Comparison of ENCODE assay signal across 13 cellular contexts in the genomic region with DNA sequence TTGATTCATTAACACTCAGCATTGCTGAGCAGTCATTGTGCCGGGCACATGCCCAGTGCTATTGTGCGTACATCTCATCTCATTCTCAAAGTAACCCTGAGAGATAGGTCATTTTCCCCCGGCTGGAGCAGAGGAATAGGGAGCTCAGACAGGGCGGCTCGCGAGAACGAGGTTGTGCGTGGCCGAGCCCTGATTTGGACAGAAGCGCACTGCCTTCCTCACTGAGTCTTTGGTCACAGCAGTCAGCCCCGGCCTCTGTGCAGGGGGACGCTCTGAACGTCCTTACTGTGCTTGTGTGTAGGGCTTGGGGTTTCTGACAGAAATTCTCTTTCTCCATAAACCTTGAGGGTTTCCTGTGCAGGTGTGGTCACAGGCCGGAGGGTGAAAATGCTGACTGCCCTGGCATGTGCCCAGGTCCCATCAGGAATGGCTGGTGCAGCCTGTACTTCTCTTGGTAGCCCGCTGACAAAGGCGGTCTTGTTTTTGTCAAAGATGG. TPM values are rescaled to one million over a fixed set of nuclear protein-coding genes. Genes with fewer than 3 reads are reported as not detected.
A peak's percentile ranks its signal among the peaks of the same experiment; 100 is the strongest.
DNase-seq lines count a peak whose midpoint lies in the region; ATAC-seq and TF ChIP-seq lines count a peak whose summit lies in the region.
"Had no signal": no experiment of that assay in that cellular context is flagged by ENCODE, and none has a peak within 500 bp of the region (broad histone marks: within the 10 kb centered on the region; RNA-seq: fewer than 3 reads in every experiment).

No MANE protein-coding gene starts in this region.

- no peak overlapping the region for H3K27ac ChIP-seq in mammary epithelial cell (ENCODE audit: insufficient read depth, low read depth, low read length)
- peak overlapping the region; percentile 47 for H3K27ac ChIP-seq in temporal lobe (ENCODE audit: low read depth, low read length)
- H3K27ac ChIP-seq: colonic mucosa had no signal

- H3K4me3 ChIP-seq in mammary epithelial cell (replicated peaks in 1 of 3; ENCODE audit: insufficient read depth in 1 of 3, low read depth in 2 of 3, low read length in 3 of 3): no peak overlapping the region
- H3K4me3 ChIP-seq: colonic mucosa had no signal

- DNase-seq in MCF 10A (ENCODE audit: unreplicated experiment): no peak
- DNase-seq in mammary epithelial cell: no peak
- DNase-seq in activated T-helper 2 cell treated with anti-CD3 and anti-CD28 coated beads, Interferon-gamma antibody, Interleukin-2, Interleukin-4, amounts not matched to agents 10 μg/mL and 5 μg/mL and 100 μg/mL, durations not matched to agents 14 hours and 24 hours and 36 hours (ENCODE audit: low spot score): no peak
- peak; percentile 34 for DNase-seq in left lobe of liver (ENCODE audit: low spot score)
- no peak for DNase-seq in erythroblast (lab: John Stamatoyannopoulos, UW)
- DNase-seq: colonic mucosa; MV-4-11; NCI-H524; stimulated activated CD8-positive, alpha-beta memory T cell treated with anti-CD3 and anti-CD28 coated beads, Interleukin-4, amount 100 ng/mL, for 48 hours had no signal

- peaks cover 41% of the 10 kb centered on the region for H3K36me3 Mint-ChIP-seq in MCF 10A (ENCODE audit: insufficient read depth, unreplicated experiment)
- H3K36me3 Mint-ChIP-seq in activated T-helper 2 cell treated with anti-CD3 and anti-CD28 coated beads, Interferon-gamma antibody, Interleukin-2, Interleukin-4, amounts not matched to agents 10 μg/mL and 5 μg/mL and 100 μg/mL, durations not matched to agents 14 hours and 24 hours and 36 hours (ENCODE audit: low read depth): peaks cover 78% of the 10 kb centered on the region

- no peaks in the 10 kb centered on the region for H3K36me3 ChIP-seq in mammary epithelial cell (ENCODE audit: insufficient read depth, low read length)

- H3K4me1 ChIP-seq in mammary epithelial cell (ENCODE audit: insufficient read depth, low read length): no peaks in the 10 kb centered on the region
- H3K4me1 ChIP-seq: colonic mucosa had no signal

- H2AFZ ChIP-seq in mammary epithelial cell (ENCODE audit: low read depth, low read length): no peak overlapping the region

- H3K9me3 Mint-ChIP-seq in MCF 10A (ENCODE audit: unreplicated experiment): no peaks in the 10 kb centered on the region
- H3K9me3 Mint-ChIP-seq in activated T-helper 2 cell treated with anti-CD3 and anti-CD28 coated beads, Interferon-gamma antibody, Interleukin-2, Interleukin-4, amounts not matched to agents 10 μg/mL and 5 μg/mL and 100 μg/mL, durations not matched to agents 14 hours and 24 hours and 36 hours: peaks cover 8% of the 10 kb centered on the region

- CTCF ChIA-PET in MCF 10A (lab: Yijun Ruan, JAX): interaction anchor here (0.6 kb wide), 2 partner anchors 159 to 160 kb away, joined by 3 to 5 read pairs; no protein-coding TSS in a partner anchor
- CTCF ChIA-PET in mammary epithelial cell (lab: Charles Lee; ENCODE audit: low non-redundant PET): no interaction called here

- H3K79me2 ChIP-seq in mammary epithelial cell (ENCODE audit: insufficient read depth, low read length): peaks cover 45% of the 10 kb centered on the region

- TF ChIP-seq CTCF in MCF 10A (IDR thresholded peaks at IDR 0.05; ENCODE audit: unreplicated experiment): no peak
- no peak for TF ChIP-seq CTCF in mammary epithelial cell (conservative IDR thresholded peaks at IDR 0.05 in 1 of 2, IDR thresholded peaks at IDR 0.05 in 1 of 2; ENCODE audit: extremely low read depth in 1 of 2, insufficient read depth in 1 of 2, low read depth in 1 of 2, low read length in 2 of 2)

- no peak for ATAC-seq in left lobe of liver
- no peak for ATAC-seq in HG03135 (IDR thresholded peaks at IDR 0.05; ENCODE audit: unreplicated experiment)
- no peak for ATAC-seq in HG03521 (IDR thresholded peaks at IDR 0.05; ENCODE audit: unreplicated experiment)
- ATAC-seq: HCT116 had no signal

- POLR2A ChIA-PET in MCF 10A (lab: Yijun Ruan, JAX): no interaction called here

- no peaks in the 10 kb centered on the region for H3K9me3 ChIP-seq in mammary epithelial cell (replicated peaks; ENCODE audit: insufficient read depth, low read length)
- H3K9me3 ChIP-seq: colonic mucosa had no signal

- dilution Hi-C loops in mammary epithelial cell (cut with HindIII; ENCODE audit: low sequenced_read_pairs): loop anchor here (5.0 kb wide), 1 partner anchor 81 kb away; a partner anchor contains a TSS

- intact Hi-C loops in MCF 10A (cut with micrococcal nuclease): no loop called here
- intact Hi-C loops in mammary epithelial cell (cut with micrococcal nuclease): no loop called here
- intact Hi-C loops in activated T-helper 2 cell treated with anti-CD3 and anti-CD28 coated beads, Interferon-gamma antibody, Interleukin-2, Interleukin-4, amounts not matched to agents 10 μg/mL and 5 μg/mL and 100 μg/mL, durations not matched to agents 14 hours and 24 hours and 36 hours (cut with micrococcal nuclease): no loop called here

- no peak for TF ChIP-seq POLR2A in erythroblast (IDR thresholded peaks at IDR 0.05; ENCODE audit: low read length)

- H3K4me3 Mint-ChIP-seq in MCF 10A (ENCODE audit: unreplicated experiment): no peak overlapping the region
- no peak overlapping the region for H3K4me3 Mint-ChIP-seq in activated T-helper 2 cell treated with anti-CD3 and anti-CD28 coated beads, Interferon-gamma antibody, Interleukin-2, Interleukin-4, amounts not matched to agents 10 μg/mL and 5 μg/mL and 100 μg/mL, durations not matched to agents 14 hours and 24 hours and 36 hours (ENCODE audit: low read depth)

- BruUV-seq in MCF 10A (replicated peaks; lab: Mats Ljungman, UMichigan): no TSS peak
- no TSS peak for BruUV-seq in mammary epithelial cell (replicated peaks; lab: Mats Ljungman, UMichigan)

- H3K27ac Mint-ChIP-seq in MCF 10A (ENCODE audit: low read depth, unreplicated experiment): peak overlapping the region; percentile 75
- H3K27ac Mint-ChIP-seq in activated T-helper 2 cell treated with anti-CD3 and anti-CD28 coated beads, Interferon-gamma antibody, Interleukin-2, Interleukin-4, amounts not matched to agents 10 μg/mL and 5 μg/mL and 100 μg/mL, durations not matched to agents 14 hours and 24 hours and 36 hours: peak overlapping the region; percentile 68

- no peaks in the 10 kb centered on the region for H3K27me3 ChIP-seq in mammary epithelial cell (ENCODE audit: insufficient read depth, low read length)
- H3K27me3 ChIP-seq: colonic mucosa had no signal

- peaks cover 7% of the 10 kb centered on the region for H3K4me1 Mint-ChIP-seq in MCF 10A (ENCODE audit: insufficient read depth, unreplicated experiment)
- peaks cover 25% of the 10 kb centered on the region for H3K4me1 Mint-ChIP-seq in activated T-helper 2 cell treated with anti-CD3 and anti-CD28 coated beads, Interferon-gamma antibody, Interleukin-2, Interleukin-4, amounts not matched to agents 10 μg/mL and 5 μg/mL and 100 μg/mL, durations not matched to agents 14 hours and 24 hours and 36 hours (ENCODE audit: low read depth)

- no peak overlapping the region for H3K9ac ChIP-seq in mammary epithelial cell (ENCODE audit: insufficient read depth, low read length)

- no peak overlapping the region for H3K4me2 ChIP-seq in mammary epithelial cell (ENCODE audit: insufficient read depth, low read depth, low read length)

- H4K20me1 ChIP-seq in mammary epithelial cell (ENCODE audit: insufficient read depth, low read length): no peaks in the 10 kb centered on the region

- in situ Hi-C loops in mammary epithelial cell (cut with MboI; ENCODE audit: low sequenced_read_pairs in 2 of 2): no loop called here

- 85% methylated on average over 11 of the region's 16 CpGs for WGBS in mammary epithelial cell (ENCODE audit: low coverage, missing lambda C conversion rate)

- H3K27me3 Mint-ChIP-seq in MCF 10A (ENCODE audit: insufficient read depth, unreplicated experiment): no peaks in the 10 kb centered on the region
- no peaks in the 10 kb centered on the region for H3K27me3 Mint-ChIP-seq in activated T-helper 2 cell treated with anti-CD3 and anti-CD28 coated beads, Interferon-gamma antibody, Interleukin-2, Interleukin-4, amounts not matched to agents 10 μg/mL and 5 μg/mL and 100 μg/mL, durations not matched to agents 14 hours and 24 hours and 36 hours (ENCODE audit: low read depth)

RNA-seq across cellular contexts. Expression of a gene that starts 39.5 kb away (rescaled TPM):
- 44.0 and 65.6 TPM in 2 replicates for total RNA-seq in MCF 10A (2022)
- total RNA-seq in mammary epithelial cell: 10 to 100 TPM; 22.8 to 40.0 TPM
- polyA plus RNA-seq in mammary epithelial cell: 16.1 TPM
- 37.5 TPM for polyA minus RNA-seq in mammary epithelial cell
- total RNA-seq in activated T-helper 2 cell treated with anti-CD3 and anti-CD28 coated beads, Interferon-gamma antibody, Interleukin-2, Interleukin-4, amounts not matched to agents 10 μg/mL and 5 μg/mL and 100 μg/mL, durations not matched to agents 14 hours and 24 hours and 36 hours: 104 and 106 TPM in 2 replicates
- 18.7 TPM for total RNA-seq in left lobe of liver
- 5.9 TPM for total RNA-seq in temporal lobe

RNA-seq across cellular contexts. Expression of a gene that starts 39.6 kb away (rescaled TPM):
- 4.5 and 5.9 TPM in 2 replicates for total RNA-seq in MCF 10A (2022)
- total RNA-seq in mammary epithelial cell: 1 to 10 TPM; 5.4 to 6.8 TPM
- polyA plus RNA-seq in mammary epithelial cell: 2.1 TPM
- polyA minus RNA-seq in mammary epithelial cell: not detected
- 4.5 and 4.6 TPM in 2 replicates for total RNA-seq in activated T-helper 2 cell treated with anti-CD3 and anti-CD28 coated beads, Interferon-gamma antibody, Interleukin-2, Interleukin-4, amounts not matched to agents 10 μg/mL and 5 μg/mL and 100 μg/mL, durations not matched to agents 14 hours and 24 hours and 36 hours
- total RNA-seq in left lobe of liver: 3.2 TPM
- total RNA-seq in temporal lobe: 33.4 TPM
